ENCODE assay signal across 29 cellular contexts in genomic region chr9:118330191-118330986, GRCh38.
"Had no signal": no experiment of that assay in that cellular context is flagged by ENCODE, and none has a peak within 500 bp of the region (broad histone marks: within the 10 kb centered on the region; RNA-seq: fewer than 3 reads in every experiment).

No MANE protein-coding gene starts in this region.

- H3K79me2 ChIP-seq: hepatocyte had no signal

- DNase-seq: activated CD4-positive, alpha-beta T cell treated with anti-CD3 and anti-CD28 coated beads for 1 hour; activated CD4-positive, alpha-beta T cell treated with anti-CD3 and anti-CD28 coated beads, Interleukin-2, amount 50 U/mL, for 1 hour; activated naive CD4-positive, alpha-beta T cell; activated T-cell treated with anti-CD3 and anti-CD28 coated beads for 4 hours; activated T-cell treated with anti-CD3 and anti-CD28 coated beads, Interleukin-2, amount 50 U/mL, for 72 hours; anterior cingulate cortex; body of pancreas; cerebellar nuclear complex; colonic mucosa; effector memory CD4-positive, alpha-beta T cell; left lung; lower lobe of right lung; mucosa of descending colon; right lobe of liver; stimulated activated CD4-positive, alpha-beta T cell treated with anti-CD3 and anti-CD28 coated beads, Interleukin-4, amount 100 ng/mL, for 4 hours; stimulated activated CD8-positive, alpha-beta memory T cell treated with anti-CD3 and anti-CD28 coated beads, Interleukin-4, amount 100 ng/mL, for 48 hours; stomach; T-helper 17 cell; T1000; thyroid gland; upper lobe of right lung; WERI-Rb-1 had no signal

- H3K4me3 ChIP-seq: body of pancreas, cardiac muscle cell, colonic mucosa, gastroesophageal sphincter, hepatocyte, left lung, lower lobe of right lung, mucosa of descending colon, right lobe of liver, stomach, thyroid gland, upper lobe of right lung had no signal

- H3K27me3 ChIP-seq: body of pancreas, cardiac muscle cell, colonic mucosa, gastroesophageal sphincter, hepatocyte, left lung, right lobe of liver, stomach, thyroid gland, upper lobe of right lung had no signal

- H3K36me3 Mint-ChIP-seq: activated naive CD4-positive, alpha-beta T cell treated with anti-CD3 and anti-CD28 coated beads, Interleukin-2, amount 50 U/mL, for 72 hours; natural killer cell treated with Interleukin-12 subunit alpha and Interleukin-12 subunit beta and Interleukin-15 and Interleukin-18, amount 100 ng/mL, for 72 hours; stimulated activated memory B cell treated with anti-CD40 and anti-IgM and Interleukin-4, amounts not matched to agents 10 μg/mL and 1 μg/mL and 100 μg/mL, for 72 hours had no signal

- H3K4me1 Mint-ChIP-seq: stimulated activated memory B cell treated with anti-CD40 and anti-IgM and Interleukin-4, amounts not matched to agents 10 μg/mL and 1 μg/mL and 100 μg/mL, for 72 hours; T-helper 17 cell had no signal

- H3K4me3 Mint-ChIP-seq: activated T-cell treated with anti-CD3 and anti-CD28 coated beads, Interleukin-2, amount 50 U/mL, for 72 hours; natural killer cell treated with Interleukin-12 subunit alpha and Interleukin-12 subunit beta and Interleukin-15 and Interleukin-18, amount 100 ng/mL, for 72 hours; stimulated activated memory B cell treated with anti-CD40 and anti-IgM and Interleukin-4, amounts not matched to agents 10 μg/mL and 1 μg/mL and 100 μg/mL, for 72 hours; T-helper 17 cell had no signal

- H3K4me2 ChIP-seq: hepatocyte had no signal

- H3K36me3 ChIP-seq: cardiac muscle cell, colonic mucosa, gastroesophageal sphincter, left lung, lower lobe of right lung, right lobe of liver, stomach, thyroid gland, upper lobe of right lung, WERI-Rb-1 had no signal

- H3K4me1 ChIP-seq: body of pancreas, colonic mucosa, gastroesophageal sphincter, left lung, lower lobe of right lung, stomach, thyroid gland, upper lobe of right lung had no signal

- H3K27ac ChIP-seq: body of pancreas, cardiac muscle cell, colonic mucosa, gastroesophageal sphincter, hepatocyte, left lung, lower lobe of right lung, stomach, thyroid gland, upper lobe of right lung, WERI-Rb-1 had no signal

- H3K9me3 ChIP-seq: body of pancreas, colonic mucosa, gastroesophageal sphincter, left lung, lower lobe of right lung, mucosa of descending colon, right lobe of liver, stomach, thyroid gland, upper lobe of right lung had no signal

- H3K27ac Mint-ChIP-seq: activated naive CD4-positive, alpha-beta T cell treated with anti-CD3 and anti-CD28 coated beads, Interleukin-2, amount 50 U/mL, for 72 hours; activated T-cell treated with anti-CD3 and anti-CD28 coated beads, Interleukin-2, amount 50 U/mL, for 72 hours; natural killer cell treated with Interleukin-12 subunit alpha and Interleukin-12 subunit beta and Interleukin-15 and Interleukin-18, amount 100 ng/mL, for 72 hours; progenitor cell of endocrine pancreas; stimulated activated memory B cell treated with anti-CD40 and anti-IgM and Interleukin-4, amounts not matched to agents 10 μg/mL and 1 μg/mL and 100 μg/mL, for 72 hours; T-helper 17 cell had no signal

- H3K9me3 Mint-ChIP-seq: stimulated activated memory B cell treated with anti-CD40 and anti-IgM and Interleukin-4, amounts not matched to agents 10 μg/mL and 1 μg/mL and 100 μg/mL, for 72 hours had no signal

- H3K27me3 Mint-ChIP-seq: natural killer cell treated with Interleukin-12 subunit alpha and Interleukin-12 subunit beta and Interleukin-15 and Interleukin-18, amount 100 ng/mL, for 72 hours; progenitor cell of endocrine pancreas; T-helper 17 cell had no signal

- H2AFZ ChIP-seq: hepatocyte had no signal
